Comparison of ENCODE assay signal across 9 cellular contexts in genomic region chr12:65740506-65740872, GRCh38.
A peak's percentile ranks its signal among the peaks of the same experiment; 100 is the strongest.
DNase-seq lines count a peak whose midpoint lies in the region; ATAC-seq and TF ChIP-seq lines count a peak whose summit lies in the region.
"Had no signal": no experiment of that assay in that cellular context is flagged by ENCODE, and none has a peak within 500 bp of the region (broad histone marks: within the 10 kb centered on the region; RNA-seq: fewer than 3 reads in every experiment).

No MANE protein-coding gene starts in this region.

- H3K14ac ChIP-seq in H9 (ENCODE audit: insufficient read depth, low read length) = no peak overlapping the region

- H4K20me1 ChIP-seq in H9 (ENCODE audit: control insufficient read depth, insufficient read depth, insufficient read length) = no peaks in the 10 kb centered on the region

- no peaks in the 10 kb centered on the region for H3K27me3 ChIP-seq in H9 (ENCODE audit: insufficient read depth, low read length)

- POLR2A ChIA-PET in AG04449 (lab: Yijun Ruan, JAX) = no interaction called here

- no peak overlapping the region for H2BK5ac ChIP-seq in H9 (ENCODE audit: insufficient read length, low read length)

- H3K18ac ChIP-seq in H9 (ENCODE audit: insufficient read length, low read depth, low read length) = peak overlapping the region; percentile 77

- H2AK5ac ChIP-seq in H9 (ENCODE audit: insufficient read length, low read length) = no peak overlapping the region

- no peak overlapping the region for H4K8ac ChIP-seq in H9 (replicated peaks; ENCODE audit: insufficient read length, low read depth, low read length)

- peak overlapping the region; percentile 5 to 84 (median 79); a peak in 3 of 7 replicates for H3K27ac Mint-ChIP-seq in H9
- peak overlapping the region; percentile 66 for H3K27ac Mint-ChIP-seq in activated naive CD8-positive, alpha-beta T cell treated with anti-CD3 and anti-CD28 coated beads for 36 hours

- peak overlapping the region; percentile 69 for H2AFZ ChIP-seq in H9 (ENCODE audit: low read length)

- peaks cover 21 to 24% of the 10 kb centered on the region in 2 experiments for H3K4me1 Mint-ChIP-seq in H9
- peaks cover 14% of the 10 kb centered on the region for H3K4me1 Mint-ChIP-seq in activated naive CD8-positive, alpha-beta T cell treated with anti-CD3 and anti-CD28 coated beads for 36 hours

- no peak overlapping the region for H2BK15ac ChIP-seq in H9 (ENCODE audit: low read depth, low read length)

- H3K23ac ChIP-seq in H9 (ENCODE audit: insufficient read length, low read depth, low read length) = no peak overlapping the region

- H3K9me3 ChIP-seq in H9 (ENCODE audit: control insufficient read depth, low read depth, low read length) = no peaks in the 10 kb centered on the region

- no peak overlapping the region for H4K5ac ChIP-seq in H9 (ENCODE audit: insufficient read length, low read depth, low read length)

- peaks cover 12% of the 10 kb centered on the region for H3K23me2 ChIP-seq in H9 (ENCODE audit: insufficient read length, low read depth, low read length, poor library complexity, severe bottlenecking)

- no peak overlapping the region for H4K91ac ChIP-seq in H9 (ENCODE audit: insufficient read length, low read depth, low read length)

- TF ChIP-seq CTCF in AG04449 (IDR thresholded peaks at IDR 0.05; ENCODE audit: insufficient read depth, low read length, missing control alignments) (no peak), H9 (conservative IDR thresholded peaks at IDR 0.05) (no peak)

- DNase-seq in AG04449 (ENCODE audit: low read depth, low spot score) (no peak), H9 (no peak), kidney tubule cell (ENCODE audit: low spot score) (peak; percentile 13), iPS-NIHi11 (ENCODE audit: low spot score) (no peak)
- no peak for DNase-seq in activated naive CD8-positive, alpha-beta T cell treated with anti-CD3 and anti-CD28 coated beads for 36 hours
- DNase-seq in stimulated activated CD8-positive, alpha-beta memory T cell treated with anti-CD3 and anti-CD28 coated beads, Interleukin-4, amount 100 ng/mL, for 48 hours = no peak
- DNase-seq: DMS153 had no signal

- H3K9ac ChIP-seq in H9 (ENCODE audit: extremely low read depth, insufficient read length, low read length) = no peak overlapping the region

- peaks cover 4% of the 10 kb centered on the region; the same call in 1 of the 2 replicates for H3K4me1 ChIP-seq in H9 (ENCODE audit: insufficient read depth, low read length)

- H3K27ac ChIP-seq in H9 (ENCODE audit: insufficient read length, low read depth, low read length) = no peak overlapping the region

- no peaks in the 10 kb centered on the region for H3K79me1 ChIP-seq in H9 (ENCODE audit: insufficient read depth, low read depth, low read length, poor library complexity, severe bottlenecking)

- peak overlapping the region; percentile 79 for H3K4me2 ChIP-seq in H9 (ENCODE audit: insufficient read depth, insufficient read length, low read length)

- H3T11ph ChIP-seq in H9 (ENCODE audit: low read length) = no peak overlapping the region

- no peak overlapping the region for H2BK12ac ChIP-seq in H9 (ENCODE audit: insufficient read length, low read depth, low read length)

- H3K4ac ChIP-seq in H9 (ENCODE audit: low read depth, low read length) = no peak overlapping the region

- no CpG with 5 or more reads among the region's 1 CpG for WGBS in H9 (ENCODE audit: extremely low coverage, insufficient read length, low lambda C conversion rate)

- peaks cover 0 to 2% of the 10 kb centered on the region in 2 experiments; a peak in 3 of 5 replicates for H3K9me3 Mint-ChIP-seq in H9
- H3K9me3 Mint-ChIP-seq in activated naive CD8-positive, alpha-beta T cell treated with anti-CD3 and anti-CD28 coated beads for 36 hours = peaks cover 2% of the 10 kb centered on the region

- CTCF ChIA-PET in AG04449 (lab: Yijun Ruan, JAX) = no interaction called here

- H2BK20ac ChIP-seq in H9 (ENCODE audit: low read depth, low read length, poor library complexity, severe bottlenecking) = no peak overlapping the region

- ATAC-seq in GM21737 (IDR thresholded peaks at IDR 0.05; ENCODE audit: unreplicated experiment) (no peak), GM19467 (IDR thresholded peaks at IDR 0.05; ENCODE audit: unreplicated experiment) (no peak)

- peak overlapping the region; percentile 70 to 82 for H3K4me3 Mint-ChIP-seq in H9
- H3K4me3 Mint-ChIP-seq in activated naive CD8-positive, alpha-beta T cell treated with anti-CD3 and anti-CD28 coated beads for 36 hours = peak overlapping the region; percentile 61

- H3K79me2 ChIP-seq in H9 (ENCODE audit: insufficient read depth, low read length) = no peaks in the 10 kb centered on the region

- H2BK120ac ChIP-seq in H9 (ENCODE audit: low read depth, low read length, poor library complexity, severe bottlenecking) = no peak overlapping the region

- H3K56ac ChIP-seq in H9 (ENCODE audit: insufficient read length, low read depth, low read length) = no peak overlapping the region

- H3K36me3 Mint-ChIP-seq in H9 (ENCODE audit: insufficient read depth in 1 of 3, low read depth in 3 of 3) = no peaks in the 10 kb centered on the region; a peak in 1 of 7 replicates
- H3K36me3 Mint-ChIP-seq in activated naive CD8-positive, alpha-beta T cell treated with anti-CD3 and anti-CD28 coated beads for 36 hours = no peaks in the 10 kb centered on the region

- peak overlapping the region; percentile 76 for H3K4me3 ChIP-seq in AG04449 (ENCODE audit: low read depth, low read length)

- H3K27me3 Mint-ChIP-seq in H9 (ENCODE audit: low read depth) = peaks cover 43% of the 10 kb centered on the region
- H3K27me3 Mint-ChIP-seq in activated naive CD8-positive, alpha-beta T cell treated with anti-CD3 and anti-CD28 coated beads for 36 hours = peaks cover 29% of the 10 kb centered on the region
